8 cellular contexts compared by ENCODE assay signal in genomic region chr11:62666259-62666926, GRCh38. TPM values are rescaled to one million over a fixed set of nuclear protein-coding genes. Genes with fewer than 3 reads are reported as not detected.
DNase-seq lines count a peak whose midpoint lies in the region; ATAC-seq and TF ChIP-seq lines count a peak whose summit lies in the region.

No MANE protein-coding gene starts in this region.

- H3K56ac ChIP-seq in H9 (ENCODE audit: insufficient read length, low read depth, low read length), result no peak overlapping the region

- H3K18ac ChIP-seq in H9 (ENCODE audit: insufficient read length, low read depth, low read length), result no peak overlapping the region

- no peak overlapping the region for H3K4ac ChIP-seq in H9 (ENCODE audit: low read depth, low read length)

- no CpG with 5 or more reads among the region's 16 CpGs for WGBS in H9 (ENCODE audit: extremely low coverage, insufficient read length, low lambda C conversion rate)

- no peaks in the 10 kb centered on the region for H3K27me3 ChIP-seq in H9 (ENCODE audit: insufficient read depth, low read length)
- H3K27me3 ChIP-seq in right atrium auricular region, result no peaks in the 10 kb centered on the region

- peaks cover 29 to 49% (median 29%) of the 10 kb centered on the region in 3 experiments for H3K36me3 Mint-ChIP-seq in H9 (ENCODE audit: insufficient read depth in 1 of 3, low read depth in 3 of 3)
- peaks cover 57% of the 10 kb centered on the region for H3K36me3 Mint-ChIP-seq in activated CD4-positive, alpha-beta memory T cell treated with anti-CD3 and anti-CD28 coated beads, Interleukin-2, amount 10 ng/mL, durations not matched to agents 7 days and 5 days (ENCODE audit: low read depth)

- no peak overlapping the region; the same call in 1 of the 2 replicates for H3K14ac ChIP-seq in H9 (ENCODE audit: insufficient read depth, low read length)

- H4K91ac ChIP-seq in H9 (ENCODE audit: insufficient read length, low read depth, low read length), result no peak overlapping the region

- H3K23me2 ChIP-seq in H9 (ENCODE audit: insufficient read length, low read depth, low read length, poor library complexity, severe bottlenecking), result peaks cover 17% of the 10 kb centered on the region

- peak overlapping the region; percentile 95 for H3K9ac ChIP-seq in H9 (ENCODE audit: extremely low read depth, insufficient read length, low read length)

- H2BK5ac ChIP-seq in H9 (ENCODE audit: insufficient read length, low read length), result no peak overlapping the region

- peak overlapping the region; percentile 86 for H3K4me2 ChIP-seq in H9 (ENCODE audit: insufficient read depth, insufficient read length, low read length)

- H3K4me3 ChIP-seq in right atrium auricular region, result peak overlapping the region; percentile 54 to 93

- H3K4me3 Mint-ChIP-seq in H9, result peak overlapping the region; percentile 94 to 99
- H3K4me3 Mint-ChIP-seq in activated CD4-positive, alpha-beta memory T cell treated with anti-CD3 and anti-CD28 coated beads, Interleukin-2, amount 10 ng/mL, durations not matched to agents 7 days and 5 days, result peak overlapping the region; percentile 93

- H2BK20ac ChIP-seq in H9 (ENCODE audit: low read depth, low read length, poor library complexity, severe bottlenecking), result no peak overlapping the region

- H3K4me1 Mint-ChIP-seq in H9, result peaks cover 23 to 24% of the 10 kb centered on the region in 2 experiments
- H3K4me1 Mint-ChIP-seq in activated CD4-positive, alpha-beta memory T cell treated with anti-CD3 and anti-CD28 coated beads, Interleukin-2, amount 10 ng/mL, durations not matched to agents 7 days and 5 days, result peaks cover 61% of the 10 kb centered on the region

- H3K79me2 ChIP-seq in H9 (ENCODE audit: insufficient read depth, low read length), result peaks cover 3% of the 10 kb centered on the region; the same call in 1 of the 2 replicates

- no peaks in the 10 kb centered on the region; a peak in 1 of 5 replicates for H3K9me3 Mint-ChIP-seq in H9
- H3K9me3 Mint-ChIP-seq in activated CD4-positive, alpha-beta memory T cell treated with anti-CD3 and anti-CD28 coated beads, Interleukin-2, amount 10 ng/mL, durations not matched to agents 7 days and 5 days, result no peaks in the 10 kb centered on the region

- CTCF ChIA-PET in activated CD4-positive, alpha-beta memory T cell treated with anti-CD3 and anti-CD28 coated beads, Interleukin-2, amount 10 ng/mL, durations not matched to agents 7 days and 5 days (lab: Charles Lee), result interaction anchor here (0.7 to 2.8 kb wide), 4 partner anchors 11 to 75 kb away, joined by 3 to 16 read pairs (median 8); partner anchors contain the start of gene TUT1

- H4K8ac ChIP-seq in H9 (replicated peaks; ENCODE audit: insufficient read length, low read depth, low read length), result no peak overlapping the region

- H3T11ph ChIP-seq in H9 (ENCODE audit: low read length), result no peak overlapping the region

- H3K27ac Mint-ChIP-seq in H9, result peak overlapping the region in 2 of 3 experiments; percentile 73 to 90; a peak in 4 of 7 replicates
- peak overlapping the region; percentile 88 for H3K27ac Mint-ChIP-seq in activated CD4-positive, alpha-beta memory T cell treated with anti-CD3 and anti-CD28 coated beads, Interleukin-2, amount 10 ng/mL, durations not matched to agents 7 days and 5 days

- POLR2A ChIA-PET in activated CD4-positive, alpha-beta memory T cell treated with anti-CD3 and anti-CD28 coated beads, Interleukin-2, amount 10 ng/mL, durations not matched to agents 7 days and 5 days (lab: Charles Lee), result interaction anchor here (0.6 to 9.6 kb wide), 34 partner anchors 8 to 1651 kb away, joined by 3 to 212 read pairs (median 10); partner anchors contain the start of genes B3GAT3, BSCL2, EEF1G and EML3

- no peak overlapping the region for H3K27ac ChIP-seq in H9 (ENCODE audit: insufficient read length, low read depth, low read length)
- H3K27ac ChIP-seq in right atrium auricular region, result peak overlapping the region in 1 of 2 donors; percentile 89

- DNase-seq in H9 (no peak), right atrium auricular region (ENCODE audit: low spot score) (no peak), NCI-H510A (lab: John Stamatoyannopoulos, UW) (no peak), NCI-H1417 (lab: John Stamatoyannopoulos, UW) (no peak), COR-L47 (lab: John Stamatoyannopoulos, UW) (no peak)
- peak; percentile 31 for DNase-seq in activated CD4-positive, alpha-beta memory T cell treated with anti-CD3 and anti-CD28 coated beads, Interleukin-2, amount 10 ng/mL, durations not matched to agents 7 days and 5 days
- DNase-seq in stimulated activated CD8-positive, alpha-beta memory T cell treated with anti-CD3 and anti-CD28 coated beads, Interleukin-4, amount 100 ng/mL, for 48 hours, result peak; percentile 47

- no peak overlapping the region for H2BK15ac ChIP-seq in H9 (ENCODE audit: low read depth, low read length)

- H3K23ac ChIP-seq in H9 (ENCODE audit: insufficient read length, low read depth, low read length), result no peak overlapping the region

- no peaks in the 10 kb centered on the region for H3K9me3 ChIP-seq in H9 (ENCODE audit: control insufficient read depth, low read depth, low read length)
- H3K9me3 ChIP-seq in right atrium auricular region, result no peaks in the 10 kb centered on the region

- TF ChIP-seq CTCF in H9 (conservative IDR thresholded peaks at IDR 0.05) (no peak), right atrium auricular region (IDR thresholded peaks at IDR 0.05) (no peak)

- H2AFZ ChIP-seq in H9 (ENCODE audit: low read length), result no peak overlapping the region

- no peak overlapping the region for H2BK120ac ChIP-seq in H9 (ENCODE audit: low read depth, low read length, poor library complexity, severe bottlenecking)

- ATAC-seq in HG03354 (IDR thresholded peaks at IDR 0.05; ENCODE audit: poor library complexity, severe bottlenecking, unreplicated experiment), result no peak

- no peaks in the 10 kb centered on the region for H4K20me1 ChIP-seq in H9 (ENCODE audit: control insufficient read depth, insufficient read depth, insufficient read length)

- no peak overlapping the region for H2BK12ac ChIP-seq in H9 (ENCODE audit: insufficient read length, low read depth, low read length)

- peaks cover 19% of the 10 kb centered on the region for H3K36me3 ChIP-seq in right atrium auricular region

- H3K27me3 Mint-ChIP-seq in H9 (ENCODE audit: low read depth), result no peaks in the 10 kb centered on the region; the same call in none of the 2 replicates
- no peaks in the 10 kb centered on the region for H3K27me3 Mint-ChIP-seq in activated CD4-positive, alpha-beta memory T cell treated with anti-CD3 and anti-CD28 coated beads, Interleukin-2, amount 10 ng/mL, durations not matched to agents 7 days and 5 days

- H3K4me1 ChIP-seq in H9 (ENCODE audit: insufficient read depth, low read length), result peaks cover 2% of the 10 kb centered on the region; the same call in 1 of the 2 replicates
- H3K4me1 ChIP-seq in right atrium auricular region, result peaks cover 0 to 44% of the 10 kb centered on the region in 2 donors

- H4K5ac ChIP-seq in H9 (ENCODE audit: insufficient read length, low read depth, low read length), result no peak overlapping the region

- H3K79me1 ChIP-seq in H9 (ENCODE audit: insufficient read depth, low read depth, low read length, poor library complexity, severe bottlenecking), result no peaks in the 10 kb centered on the region

- H2AK5ac ChIP-seq in H9 (ENCODE audit: insufficient read length, low read length), result no peak overlapping the region

RNA-seq across cellular contexts. Expression of gene CSKMT, which starts 1.3 kb away (rescaled TPM):
- total RNA-seq in H9 (2021), result 49.2 and 51.5 TPM in 2 replicates
- 10 to 100 TPM; 16.6 to 18.3 TPM for total RNA-seq in activated CD4-positive, alpha-beta memory T cell treated with anti-CD3 and anti-CD28 coated beads, Interleukin-2, amount 10 ng/mL, durations not matched to agents 7 days and 5 days
- 1 to 10 TPM in 1 of 2 donors, under 1 TPM in 1; 0.41 to 3.7 TPM for total RNA-seq in right atrium auricular region

RNA-seq across cellular contexts. Expression of gene C11orf98, which starts 1.4 kb away (rescaled TPM):
- total RNA-seq in H9 (2021), result 139 and 150 TPM in 2 replicates
- 10 to 100 TPM; 88.4 to 93.5 TPM for total RNA-seq in activated CD4-positive, alpha-beta memory T cell treated with anti-CD3 and anti-CD28 coated beads, Interleukin-2, amount 10 ng/mL, durations not matched to agents 7 days and 5 days
- total RNA-seq in right atrium auricular region, result 10 to 100 TPM; 40.1 to 44.0 TPM

RNA-seq across cellular contexts. Expression of gene UQCC3, which starts 5.1 kb away (rescaled TPM):
- 11.1 and 12.3 TPM in 2 replicates for total RNA-seq in H9 (2021)
- 1 to 10 TPM; 7.9 to 8.2 TPM for total RNA-seq in activated CD4-positive, alpha-beta memory T cell treated with anti-CD3 and anti-CD28 coated beads, Interleukin-2, amount 10 ng/mL, durations not matched to agents 7 days and 5 days
- total RNA-seq in right atrium auricular region, result 1 to 10 TPM; 5.0 to 8.7 TPM

RNA-seq across cellular contexts. Expression of gene LBHD1, which starts 5.7 kb away (rescaled TPM):
- total RNA-seq in H9 (2021) (9.1 and 10.4 TPM in 2 replicates), right atrium auricular region (1 to 10 TPM; 2.3 to 2.4 TPM)
- total RNA-seq in activated CD4-positive, alpha-beta memory T cell treated with anti-CD3 and anti-CD28 coated beads, Interleukin-2, amount 10 ng/mL, durations not matched to agents 7 days and 5 days, result 10 to 100 TPM; 17.2 to 18.3 TPM

RNA-seq across cellular contexts. Expression of gene UBXN1, which starts 12.5 kb away (rescaled TPM):
- 110 and 118 TPM in 2 replicates for total RNA-seq in H9 (2021)
- 100 to 1,000 TPM; 135 to 139 TPM for total RNA-seq in activated CD4-positive, alpha-beta memory T cell treated with anti-CD3 and anti-CD28 coated beads, Interleukin-2, amount 10 ng/mL, durations not matched to agents 7 days and 5 days
- total RNA-seq in right atrium auricular region, result 100 to 1,000 TPM in 1 of 2 donors, 10 to 100 TPM in 1; 77.4 to 116 TPM

Comparison
In these comparisons a context has a peak if more than half of its experiments do, and no peak if none do; other contexts are left out.
1. DNase-seq: peak in activated CD4-positive, alpha-beta memory T cell treated with anti-CD3 and anti-CD28 coated beads, Interleukin-2, amount 10 ng/mL, durations not matched to agents 7 days and 5 days (single experiment) and stimulated activated CD8-positive, alpha-beta memory T cell treated with anti-CD3 and anti-CD28 coated beads, Interleukin-4, amount 100 ng/mL, for 48 hours (single experiment); none in H9 (single experiment), right atrium auricular region (single experiment), NCI-H510A (single experiment), NCI-H1417 (0 of 3) and COR-L47 (single experiment).